In the genomic region with DNA sequence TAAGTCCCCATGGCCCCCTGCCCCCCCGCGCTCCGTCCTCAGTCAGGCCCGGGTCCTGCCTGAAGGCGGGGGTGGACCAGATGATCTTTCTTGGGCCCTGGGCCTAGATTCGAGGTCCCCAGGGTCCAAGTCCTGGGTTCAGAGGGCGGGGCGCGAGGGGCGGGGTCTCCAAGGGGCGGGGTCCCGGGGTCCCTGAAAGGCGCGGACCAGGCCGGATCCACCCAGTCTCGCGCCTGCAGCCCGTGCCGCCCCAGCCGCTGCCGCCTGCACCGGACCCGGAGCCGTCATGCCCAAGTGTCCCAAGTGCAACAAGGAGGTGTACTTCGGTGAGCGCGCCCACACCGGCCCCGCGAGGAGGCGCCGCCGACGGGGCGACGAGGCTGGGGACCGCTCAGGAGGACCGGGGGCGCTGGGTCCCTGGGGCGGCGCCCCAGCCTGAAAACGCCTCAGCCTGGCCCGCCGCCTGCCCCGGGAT, we compare ENCODE assay signal across 8 cellular contexts. TPM values are rescaled to one million over a fixed set of nuclear protein-coding genes. Genes with fewer than 3 reads are reported as not detected.
DNase-seq lines count a peak whose midpoint lies in the region; ATAC-seq and TF ChIP-seq lines count a peak whose summit lies in the region.

No MANE protein-coding gene starts in this region.

- intact Hi-C loops in posterior vena cava (cut with DNase I), result loop anchor here in 1 of 2 donors (5.0 kb wide), 1 partner anchor 40 kb away; no protein-coding TSS in a partner anchor

- H3K27ac ChIP-seq in esophagus (ENCODE audit: low read depth in 2 of 2, low read length in 1 of 2), result peak overlapping the region; percentile 82 to 91

- H3K9me3 Mint-ChIP-seq in T-cell, result no peaks in the 10 kb centered on the region

- CTCF ChIA-PET in T-cell (lab: Charles Lee), result no interaction called here

- peaks cover 18 to 45% of the 10 kb centered on the region in 2 donors for H3K4me1 ChIP-seq in esophagus (ENCODE audit: control insufficient read depth in 2 of 2, insufficient read depth in 2 of 2, low read length in 1 of 2)

- peak overlapping the region; percentile 81 to 87 (median 87) for H3K4me3 Mint-ChIP-seq in T-cell

- no peaks in the 10 kb centered on the region for H3K9me3 ChIP-seq in esophagus (ENCODE audit: control insufficient read depth in 2 of 2, insufficient read depth in 1 of 2, low read depth in 1 of 2, low read length in 1 of 2)

- WGBS in esophagus, 2 donors, result 1 to 2% methylated on average over 38 to 45 of the region's 45 CpGs

- ATAC-seq in GM18505 (IDR thresholded peaks at IDR 0.05; ENCODE audit: unreplicated experiment), result no peak
- ATAC-seq in T-cell (replicated peaks in 1 of 4), result no peak
- ATAC-seq in HG02870 (IDR thresholded peaks at IDR 0.05; ENCODE audit: unreplicated experiment), result no peak

- POLR2A ChIA-PET in T-cell (lab: Charles Lee), result interaction anchor here (0.6 to 1.0 kb wide), 2 partner anchors 13 to 422 kb away, joined by 3 to 5 read pairs; partner anchors contain the start of gene GPR132 (in 1 of the 2)

- peaks cover 50 to 56% (median 51%) of the 10 kb centered on the region in 3 donors for H3K4me1 Mint-ChIP-seq in T-cell

- in situ Hi-C loops in GM13976 (cut with MboI; ENCODE audit: low sequenced_read_pairs, unreplicated experiment), result loop anchor here (10.0 kb wide), 1 partner anchor 112 kb away; no protein-coding TSS in a partner anchor

- peak; percentile 40 for TF ChIP-seq POLR2A in GM18505 (IDR thresholded peaks at IDR 0.05; ENCODE audit: borderline replicate concordance, extremely low read depth, insufficient read depth, insufficient read length)

- peaks cover 5% of the 10 kb centered on the region for H3K36me3 Mint-ChIP-seq in T-cell

- H3K36me3 ChIP-seq in esophagus (ENCODE audit: control insufficient read depth in 2 of 2, insufficient read depth in 2 of 2, low read length in 1 of 2), result no peaks in the 10 kb centered on the region

- no peak for TF ChIP-seq CTCF in GM13976 (IDR thresholded peaks at IDR 0.05; ENCODE audit: borderline replicate concordance, control extremely low read depth, extremely low read depth, insufficient read depth, missing control alignments)

- H3K27me3 Mint-ChIP-seq in T-cell, result no peaks in the 10 kb centered on the region

- no peaks in the 10 kb centered on the region for H3K27me3 ChIP-seq in esophagus (ENCODE audit: control insufficient read depth in 1 of 2, insufficient read depth in 2 of 2, low read length in 2 of 2)

- H3K4me3 ChIP-seq in esophagus (ENCODE audit: low read depth in 1 of 2, low read length in 2 of 2), result peak overlapping the region; percentile 41 to 58

- peak in 15 of 34 experiments; percentile 31 to 73 (median 50) for DNase-seq in T-cell
- peak; percentile 95 for DNase-seq in posterior vena cava (ENCODE audit: low spot score)
- no peak for DNase-seq in cerebellum (ENCODE audit: low spot score)
- no peak for DNase-seq in GM13976 (ENCODE audit: low spot score)
- no peak for DNase-seq in NCI-H2107 (lab: John Stamatoyannopoulos, UW)

- H3K27ac Mint-ChIP-seq in T-cell, result peak overlapping the region; percentile 93

RNA-seq across cellular contexts. Expression of gene CRIP1, which starts 0.3 kb away (rescaled TPM):
- total RNA-seq in T-cell (100 to 1,000 TPM; 224 to 477 (median 329) TPM), posterior vena cava (100 to 1,000 TPM; 122 to 285 TPM), cerebellum (0.73 TPM)
- polyA plus RNA-seq in esophagus, result 10 to 100 TPM; 78.0 to 99.3 TPM

RNA-seq across cellular contexts. Expression of gene TEDC1, which starts 4.0 kb away (rescaled TPM):
- total RNA-seq in T-cell (100 to 1,000 TPM in 1 of 5 donors, 10 to 100 TPM in 4; 32.8 to 186 (median 37.5) TPM), posterior vena cava (10 to 100 TPM in 1 of 2 donors, 1 to 10 TPM in 1; 7.9 to 15.4 TPM), cerebellum (6.8 TPM)
- polyA plus RNA-seq in esophagus, result 10 to 100 TPM; 11.8 to 17.6 TPM

RNA-seq across cellular contexts. Expression of gene CRIP2, which starts 12.4 kb away (rescaled TPM):
- 10 to 100 TPM in 4 of 5 donors, 1 to 10 TPM in 1; 6.4 to 38.7 (median 19.7) TPM for total RNA-seq in T-cell
- 100 to 1,000 TPM in 1 of 2 donors, 10 to 100 TPM in 1; 99.5 to 145 TPM for polyA plus RNA-seq in esophagus
- total RNA-seq in posterior vena cava, result 100 to 1,000 TPM; 187 to 199 TPM
- 49.7 TPM for total RNA-seq in cerebellum

RNA-seq across cellular contexts. Expression of gene TMEM121, which starts 39.4 kb away (rescaled TPM):
- total RNA-seq in T-cell (1 to 10 TPM; 1.8 to 6.7 (median 4.0) TPM), posterior vena cava (1 to 10 TPM; 1.9 to 2.2 TPM), cerebellum (12.5 TPM)
- polyA plus RNA-seq in esophagus, result 1 to 10 TPM in 1 of 2 donors, under 1 TPM in 1; 0.29 to 1.3 TPM

Comparison
In these comparisons a context has a peak if more than half of its experiments do, and no peak if none do; other contexts are left out.
1. RNA of gene CRIP1, which starts 0.3 kb away (total RNA-seq): 224 to 477 TPM in T-cell and 122 to 285 TPM in posterior vena cava; 0.73 TPM in cerebellum (single experiment); every median in the first group is over 10 times any median in the second.